ENCODE assay signal across 1 cellular context in genomic region chr1:207152792-207153434, GRCh38.
TF ChIP-seq lines count a peak whose summit lies in the region.

No MANE protein-coding gene starts in this region.

TF ChIP-seq in HepG2, 621 proteins besides CTCF, POLR2A, EP300 and RAD21 (continued from another document and continues in another):
- no peak for TF ChIP-seq PLSCR1 (CRISPR knock-in tag; IDR thresholded peaks at IDR 0.05; ENCODE audit: borderline replicate concordance)
- TF ChIP-seq SSRP1 (CRISPR knock-in tag; IDR thresholded peaks at IDR 0.05), result peak; percentile 61; the same call in 1 of the 2 replicates
- TF ChIP-seq, protein P1, sequence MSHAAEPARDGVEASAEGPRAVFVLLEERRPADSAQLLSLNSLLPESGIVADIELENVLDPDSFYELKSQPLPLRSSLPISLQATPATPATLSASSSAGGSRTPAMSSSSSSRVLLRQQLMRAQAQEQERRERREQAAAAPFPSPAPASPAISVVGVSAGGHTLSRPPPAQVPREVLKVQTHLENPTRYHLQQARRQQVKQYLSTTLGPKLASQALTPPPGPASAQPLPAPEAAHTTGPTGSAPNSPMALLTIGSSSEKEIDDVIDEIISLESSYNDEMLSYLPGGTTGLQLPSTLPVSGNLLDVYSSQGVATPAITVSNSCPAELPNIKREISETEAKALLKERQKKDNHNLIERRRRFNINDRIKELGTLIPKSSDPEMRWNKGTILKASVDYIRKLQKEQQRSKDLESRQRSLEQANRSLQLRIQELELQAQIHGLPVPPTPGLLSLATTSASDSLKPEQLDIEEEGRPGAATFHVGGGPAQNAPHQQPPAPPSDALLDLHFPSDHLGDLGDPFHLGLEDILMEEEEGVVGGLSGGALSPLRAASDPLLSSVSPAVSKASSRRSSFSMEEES (CRISPR knock-in tag; IDR thresholded peaks at IDR 0.05), result no peak
- no peak for TF ChIP-seq ZNF570 (CRISPR knock-in tag; IDR thresholded peaks at IDR 0.05; ENCODE audit: borderline replicate concordance)
- TF ChIP-seq ZNF138 (CRISPR knock-in tag; IDR thresholded peaks at IDR 0.05; ENCODE audit: low read depth), result no peak
- TF ChIP-seq NFIC (IDR thresholded peaks at IDR 0.05; ENCODE audit: low read length), result no peak
- no peak for TF ChIP-seq BRCA1 (CRISPR knock-in tag; IDR thresholded peaks at IDR 0.05)
- no peak for TF ChIP-seq ZFP90 (CRISPR knock-in tag; IDR thresholded peaks at IDR 0.05; ENCODE audit: borderline replicate concordance)
- no peak for TF ChIP-seq TMF1 (CRISPR knock-in tag; IDR thresholded peaks at IDR 0.05; ENCODE audit: low read depth)
- no peak for TF ChIP-seq SKI (IDR thresholded peaks at IDR 0.05; ENCODE audit: partially characterized antibody)
- 0 out of 2 replicates have a peak, but pooled peaks have one; percentile 34 for TF ChIP-seq ARHGAP35 (CRISPR knock-in tag; IDR thresholded peaks at IDR 0.05; ENCODE audit: borderline replicate concordance)
- TF ChIP-seq, protein P2, sequence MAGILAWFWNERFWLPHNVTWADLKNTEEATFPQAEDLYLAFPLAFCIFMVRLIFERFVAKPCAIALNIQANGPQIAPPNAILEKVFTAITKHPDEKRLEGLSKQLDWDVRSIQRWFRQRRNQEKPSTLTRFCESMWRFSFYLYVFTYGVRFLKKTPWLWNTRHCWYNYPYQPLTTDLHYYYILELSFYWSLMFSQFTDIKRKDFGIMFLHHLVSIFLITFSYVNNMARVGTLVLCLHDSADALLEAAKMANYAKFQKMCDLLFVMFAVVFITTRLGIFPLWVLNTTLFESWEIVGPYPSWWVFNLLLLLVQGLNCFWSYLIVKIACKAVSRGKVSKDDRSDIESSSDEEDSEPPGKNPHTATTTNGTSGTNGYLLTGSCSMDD (CRISPR knock-in tag; IDR thresholded peaks at IDR 0.05), result no peak
- TF ChIP-seq IRX3 (CRISPR knock-in tag; IDR thresholded peaks at IDR 0.05; ENCODE audit: borderline replicate concordance, low read depth), result no peak
- TF ChIP-seq DDIT3 (CRISPR knock-in tag; IDR thresholded peaks at IDR 0.05), result no peak
- no peak for TF ChIP-seq CEBPB (IDR thresholded peaks at IDR 0.05; ENCODE audit: borderline replicate concordance, low read depth, low read length)
- TF ChIP-seq TEAD3 (CRISPR knock-in tag; optimal IDR thresholded peaks at IDR 0.05; ENCODE audit: borderline replicate concordance), result peak; percentile 37
- TF ChIP-seq ZC3H4 (CRISPR knock-in tag; IDR thresholded peaks at IDR 0.05; ENCODE audit: borderline replicate concordance), result no peak
- TF ChIP-seq ZNF780A (CRISPR knock-in tag; IDR thresholded peaks at IDR 0.05), result peak; percentile 36; the same call in 1 of the 2 replicates
- TF ChIP-seq ZNF782 (CRISPR knock-in tag; IDR thresholded peaks at IDR 0.05; ENCODE audit: borderline replicate concordance), result no peak
- TF ChIP-seq MED13 (CRISPR knock-in tag; IDR thresholded peaks at IDR 0.05), result no peak
- no peak for TF ChIP-seq HNRNPH1 (optimal IDR thresholded peaks at IDR 0.05; ENCODE audit: low read depth, low read length)
- TF ChIP-seq ZNF460 (CRISPR knock-in tag; IDR thresholded peaks at IDR 0.05; ENCODE audit: borderline replicate concordance), result no peak
- TF ChIP-seq RBFOX2 (IDR thresholded peaks at IDR 0.05; ENCODE audit: low read depth, low read length), result no peak; the same call in 1 of the 2 replicates
- TF ChIP-seq KLF16 (CRISPR knock-in tag; IDR thresholded peaks at IDR 0.05), result peak in 1 of 2 experiments; percentile 57; a peak in 1 of 4 replicates
- TF ChIP-seq, protein P3, sequence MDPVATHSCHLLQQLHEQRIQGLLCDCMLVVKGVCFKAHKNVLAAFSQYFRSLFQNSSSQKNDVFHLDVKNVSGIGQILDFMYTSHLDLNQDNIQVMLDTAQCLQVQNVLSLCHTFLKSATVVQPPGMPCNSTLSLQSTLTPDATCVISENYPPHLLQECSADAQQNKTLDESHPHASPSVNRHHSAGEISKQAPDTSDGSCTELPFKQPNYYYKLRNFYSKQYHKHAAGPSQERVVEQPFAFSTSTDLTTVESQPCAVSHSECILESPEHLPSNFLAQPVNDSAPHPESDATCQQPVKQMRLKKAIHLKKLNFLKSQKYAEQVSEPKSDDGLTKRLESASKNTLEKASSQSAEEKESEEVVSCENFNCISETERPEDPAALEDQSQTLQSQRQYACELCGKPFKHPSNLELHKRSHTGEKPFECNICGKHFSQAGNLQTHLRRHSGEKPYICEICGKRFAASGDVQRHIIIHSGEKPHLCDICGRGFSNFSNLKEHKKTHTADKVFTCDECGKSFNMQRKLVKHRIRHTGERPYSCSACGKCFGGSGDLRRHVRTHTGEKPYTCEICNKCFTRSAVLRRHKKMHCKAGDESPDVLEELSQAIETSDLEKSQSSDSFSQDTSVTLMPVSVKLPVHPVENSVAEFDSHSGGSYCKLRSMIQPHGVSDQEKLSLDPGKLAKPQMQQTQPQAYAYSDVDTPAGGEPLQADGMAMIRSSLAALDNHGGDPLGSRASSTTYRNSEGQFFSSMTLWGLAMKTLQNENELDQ (CRISPR knock-in tag; IDR thresholded peaks at IDR 0.05; ENCODE audit: borderline replicate concordance), result no peak
- peak; percentile 61 for TF ChIP-seq CBX1 (IDR thresholded peaks at IDR 0.05; ENCODE audit: low read depth)
- no peak for TF ChIP-seq ZNF816 (CRISPR knock-in tag; IDR thresholded peaks at IDR 0.05; ENCODE audit: borderline replicate concordance)
- TF ChIP-seq, protein P4, sequence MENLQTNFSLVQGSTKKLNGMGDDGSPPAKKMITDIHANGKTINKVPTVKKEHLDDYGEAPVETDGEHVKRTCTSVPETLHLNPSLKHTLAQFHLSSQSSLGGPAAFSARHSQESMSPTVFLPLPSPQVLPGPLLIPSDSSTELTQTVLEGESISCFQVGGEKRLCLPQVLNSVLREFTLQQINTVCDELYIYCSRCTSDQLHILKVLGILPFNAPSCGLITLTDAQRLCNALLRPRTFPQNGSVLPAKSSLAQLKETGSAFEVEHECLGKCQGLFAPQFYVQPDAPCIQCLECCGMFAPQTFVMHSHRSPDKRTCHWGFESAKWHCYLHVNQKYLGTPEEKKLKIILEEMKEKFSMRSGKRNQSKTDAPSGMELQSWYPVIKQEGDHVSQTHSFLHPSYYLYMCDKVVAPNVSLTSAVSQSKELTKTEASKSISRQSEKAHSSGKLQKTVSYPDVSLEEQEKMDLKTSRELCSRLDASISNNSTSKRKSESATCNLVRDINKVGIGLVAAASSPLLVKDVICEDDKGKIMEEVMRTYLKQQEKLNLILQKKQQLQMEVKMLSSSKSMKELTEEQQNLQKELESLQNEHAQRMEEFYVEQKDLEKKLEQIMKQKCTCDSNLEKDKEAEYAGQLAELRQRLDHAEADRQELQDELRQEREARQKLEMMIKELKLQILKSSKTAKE (CRISPR knock-in tag; IDR thresholded peaks at IDR 0.05; ENCODE audit: borderline replicate concordance), result no peak
- no peak for TF ChIP-seq ZNF333 (CRISPR knock-in tag; IDR thresholded peaks at IDR 0.05; ENCODE audit: borderline replicate concordance)
- TF ChIP-seq, protein P5, sequence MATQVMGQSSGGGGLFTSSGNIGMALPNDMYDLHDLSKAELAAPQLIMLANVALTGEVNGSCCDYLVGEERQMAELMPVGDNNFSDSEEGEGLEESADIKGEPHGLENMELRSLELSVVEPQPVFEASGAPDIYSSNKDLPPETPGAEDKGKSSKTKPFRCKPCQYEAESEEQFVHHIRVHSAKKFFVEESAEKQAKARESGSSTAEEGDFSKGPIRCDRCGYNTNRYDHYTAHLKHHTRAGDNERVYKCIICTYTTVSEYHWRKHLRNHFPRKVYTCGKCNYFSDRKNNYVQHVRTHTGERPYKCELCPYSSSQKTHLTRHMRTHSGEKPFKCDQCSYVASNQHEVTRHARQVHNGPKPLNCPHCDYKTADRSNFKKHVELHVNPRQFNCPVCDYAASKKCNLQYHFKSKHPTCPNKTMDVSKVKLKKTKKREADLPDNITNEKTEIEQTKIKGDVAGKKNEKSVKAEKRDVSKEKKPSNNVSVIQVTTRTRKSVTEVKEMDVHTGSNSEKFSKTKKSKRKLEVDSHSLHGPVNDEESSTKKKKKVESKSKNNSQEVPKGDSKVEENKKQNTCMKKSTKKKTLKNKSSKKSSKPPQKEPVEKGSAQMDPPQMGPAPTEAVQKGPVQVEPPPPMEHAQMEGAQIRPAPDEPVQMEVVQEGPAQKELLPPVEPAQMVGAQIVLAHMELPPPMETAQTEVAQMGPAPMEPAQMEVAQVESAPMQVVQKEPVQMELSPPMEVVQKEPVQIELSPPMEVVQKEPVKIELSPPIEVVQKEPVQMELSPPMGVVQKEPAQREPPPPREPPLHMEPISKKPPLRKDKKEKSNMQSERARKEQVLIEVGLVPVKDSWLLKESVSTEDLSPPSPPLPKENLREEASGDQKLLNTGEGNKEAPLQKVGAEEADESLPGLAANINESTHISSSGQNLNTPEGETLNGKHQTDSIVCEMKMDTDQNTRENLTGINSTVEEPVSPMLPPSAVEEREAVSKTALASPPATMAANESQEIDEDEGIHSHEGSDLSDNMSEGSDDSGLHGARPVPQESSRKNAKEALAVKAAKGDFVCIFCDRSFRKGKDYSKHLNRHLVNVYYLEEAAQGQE (IDR thresholded peaks at IDR 0.05; ENCODE audit: borderline replicate concordance in 1 of 2, low read depth in 1 of 2, low read length in 2 of 2), result 0 out of 4 replicates have a peak, but pooled peaks of 1 of the 2 experiments have one; percentile 5
- TF ChIP-seq PHF20 (CRISPR knock-in tag; IDR thresholded peaks at IDR 0.05), result peak; percentile 95
- 0 out of 2 replicates have a peak, but pooled peaks have one; percentile 20 for TF ChIP-seq BORCS8-MEF2B (CRISPR knock-in tag; IDR thresholded peaks at IDR 0.05)
- no peak for TF ChIP-seq THAP8 (CRISPR knock-in tag; IDR thresholded peaks at IDR 0.05; ENCODE audit: borderline replicate concordance)
- no peak for TF ChIP-seq ZNF296 (CRISPR knock-in tag; conservative IDR thresholded peaks at IDR 0.05)
- no peak for TF ChIP-seq ZNF335 (CRISPR knock-in tag; IDR thresholded peaks at IDR 0.05)
- peak; percentile 82; the same call in 1 of the 2 replicates for TF ChIP-seq ZNF331 (CRISPR knock-in tag; IDR thresholded peaks at IDR 0.05)
- TF ChIP-seq SYNCRIP (IDR thresholded peaks at IDR 0.05; ENCODE audit: insufficient read depth, low read depth, low read length), result no peak
- peak; percentile 79; the same call in 1 of the 2 replicates for TF ChIP-seq ZGPAT (CRISPR knock-in tag; IDR thresholded peaks at IDR 0.05)
- TF ChIP-seq KMT2B (CRISPR knock-in tag; IDR thresholded peaks at IDR 0.05), result no peak; the same call in 1 of the 2 replicates
- TF ChIP-seq ZNF446 (CRISPR knock-in tag; IDR thresholded peaks at IDR 0.05), result no peak
- peak; percentile 61; the same call in 1 of the 2 replicates for TF ChIP-seq ZBTB20 (CRISPR knock-in tag; IDR thresholded peaks at IDR 0.05; ENCODE audit: borderline replicate concordance, low read depth)
- no peak for TF ChIP-seq ZNF564 (CRISPR knock-in tag; IDR thresholded peaks at IDR 0.05)
- TF ChIP-seq JUN (CRISPR knock-in tag; IDR thresholded peaks at IDR 0.05), result no peak
- no peak; the same call in 1 of the 2 replicates for TF ChIP-seq ZNF740 (CRISPR knock-in tag; IDR thresholded peaks at IDR 0.05)
- peak; percentile 92 for TF ChIP-seq THAP11 (CRISPR knock-in tag; IDR thresholded peaks at IDR 0.05)
- no peak for TF ChIP-seq NFYB (CRISPR knock-in tag; IDR thresholded peaks at IDR 0.05)
- no peak; the same call in 1 of the 2 replicates for TF ChIP-seq HNF1B (CRISPR knock-in tag; IDR thresholded peaks at IDR 0.05)
- TF ChIP-seq ZFP36 (IDR thresholded peaks at IDR 0.05; ENCODE audit: borderline replicate concordance, low read depth, low read length, partially characterized antibody), result peak; percentile 12
